Comparison of ENCODE assay signal across 8 cellular contexts in the genomic region with DNA sequence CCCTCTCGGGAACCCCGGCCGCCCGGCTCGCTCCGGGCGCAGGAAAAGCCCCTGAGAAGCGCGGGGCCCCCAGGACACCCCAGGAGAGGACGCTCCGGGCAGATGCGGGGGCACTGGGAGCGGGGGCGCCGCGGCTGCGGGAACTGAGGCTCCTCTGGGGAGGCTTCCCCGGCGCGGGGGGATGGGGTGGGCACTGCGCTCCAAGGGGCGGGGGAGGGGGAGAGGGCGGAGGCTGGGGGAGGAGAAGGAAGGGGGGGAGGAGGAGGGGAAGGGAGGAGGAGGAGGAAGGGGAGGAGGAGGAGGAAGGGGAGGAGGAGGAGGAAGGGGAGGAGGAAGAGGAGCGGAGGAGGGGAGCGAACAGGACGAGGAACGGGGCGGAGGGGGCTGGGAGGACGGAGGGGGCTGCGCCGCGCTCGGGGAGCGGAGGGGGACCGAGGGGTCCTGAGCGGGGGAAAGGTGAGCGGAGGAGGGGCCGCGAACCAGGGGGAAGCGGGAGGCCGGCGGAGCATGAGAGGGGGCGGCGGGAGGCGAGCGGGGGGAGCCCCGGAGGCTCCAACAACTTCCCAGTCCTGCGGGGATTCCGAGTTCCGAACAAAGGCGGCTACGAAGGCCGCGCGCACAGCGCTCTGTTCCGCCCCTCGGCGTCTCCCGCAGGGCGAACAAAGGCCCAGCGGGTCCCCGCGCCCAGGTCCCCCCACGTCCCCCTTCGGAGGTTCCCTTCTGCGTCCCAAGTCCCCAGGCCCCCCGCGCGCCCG. TPM values are rescaled to one million over a fixed set of nuclear protein-coding genes. Genes with fewer than 3 reads are reported as not detected.
DNase-seq lines count a peak whose midpoint lies in the region; ATAC-seq and TF ChIP-seq lines count a peak whose summit lies in the region.

No MANE protein-coding gene starts in this region.

- H3K4me1 Mint-ChIP-seq in natural killer cell (peaks cover 0 to 4% of the 10 kb centered on the region in 2 donors), Calu3 (ENCODE audit: low read depth, unreplicated experiment) (no peaks in the 10 kb centered on the region)

- no peak overlapping the region for H2AFZ ChIP-seq in fibroblast of lung (ENCODE audit: low read length)

- CTCF ChIA-PET in Calu3 (lab: Charles Lee): no interaction called here

- peaks cover 25 to 32% of the 10 kb centered on the region in 2 donors for H3K27me3 Mint-ChIP-seq in natural killer cell (ENCODE audit: low read depth in 2 of 2)
- H3K27me3 Mint-ChIP-seq in Calu3 (ENCODE audit: unreplicated experiment): no peaks in the 10 kb centered on the region

- H3K4me3 Mint-ChIP-seq in natural killer cell: peak overlapping the region; percentile 72
- no peak overlapping the region for H3K4me3 Mint-ChIP-seq in Calu3 (ENCODE audit: low read depth, unreplicated experiment)

- no peaks in the 10 kb centered on the region for H3K9me3 ChIP-seq in NT2/D1 (ENCODE audit: insufficient read depth, low read length)
- no peaks in the 10 kb centered on the region for H3K9me3 ChIP-seq in fibroblast of lung (ENCODE audit: control insufficient read depth, insufficient read depth, low read depth, low read length)

- no peak overlapping the region for H3K27ac Mint-ChIP-seq in natural killer cell
- H3K27ac Mint-ChIP-seq in Calu3 (ENCODE audit: unreplicated experiment): no peak overlapping the region

- peaks cover 44% of the 10 kb centered on the region for H3K27me3 ChIP-seq in NT2/D1 (ENCODE audit: insufficient read depth, insufficient read length)
- no peaks in the 10 kb centered on the region for H3K27me3 ChIP-seq in fibroblast of lung (ENCODE audit: control insufficient read depth, insufficient read depth, low read length)

- H3K79me2 ChIP-seq in fibroblast of lung (ENCODE audit: control insufficient read depth, insufficient read depth, low read length): peaks cover 42% of the 10 kb centered on the region

- no peak for TF ChIP-seq CTCF in fibroblast of lung (conservative IDR thresholded peaks at IDR 0.05 in 1 of 2, IDR thresholded peaks at IDR 0.05 in 1 of 2; ENCODE audit: low read depth in 1 of 2, low read length in 2 of 2)
- no peak for TF ChIP-seq CTCF in natural killer cell (IDR thresholded peaks at IDR 0.05)
- no peak for TF ChIP-seq CTCF in Calu3 (IDR thresholded peaks at IDR 0.05; ENCODE audit: unreplicated experiment)

- peak overlapping the region; percentile 92 for H3K27ac ChIP-seq in fibroblast of lung (ENCODE audit: insufficient read depth, low read length)

- H3K36me3 ChIP-seq in NT2/D1 (ENCODE audit: insufficient read depth, insufficient read length, low read length) (peaks cover 27% of the 10 kb centered on the region), fibroblast of lung (ENCODE audit: control insufficient read depth, insufficient read depth, low read length) (peaks cover 2% of the 10 kb centered on the region)

- peak in 1 of 3 donors; percentile 21 for ATAC-seq in natural killer cell

- BruUV-seq in Calu3 (replicated peaks; lab: Mats Ljungman, UMichigan): no TSS peak

- H3K4me3 ChIP-seq in NT2/D1 (ENCODE audit: insufficient read length, low read depth) (peak overlapping the region; percentile 56), fibroblast of lung (replicated peaks in 1 of 4; ENCODE audit: control extremely low read depth in 1 of 4, insufficient read depth in 1 of 4, low read depth in 3 of 4, low read length in 4 of 4) (peak overlapping the region; percentile 65 to 77 (median 72))

- DNase-seq in AG08396 (ENCODE audit: low spot score) (peak; percentile 57), NT2/D1 (ENCODE audit: low read depth, low spot score) (no peak), fibroblast of lung (ENCODE audit: low read depth in 2 of 2) (peak; percentile 63 to 74), natural killer cell (no peak), Calu3 (no peak), NCI-H446 treated with DMSO at 0.1 percent for 48 hours (lab: John Stamatoyannopoulos, UW) (no peak), NCI-H2171 treated with DMSO at 0.1 percent for 48 hours (lab: John Stamatoyannopoulos, UW) (no peak)
- DNase-seq in stimulated activated CD4-positive, alpha-beta T cell treated with anti-CD3 and anti-CD28 coated beads, Interleukin-1b, Interleukin-23, amount 100 ng/mL, for 48 hours: no peak

- H3K9ac ChIP-seq in NT2/D1 (ENCODE audit: insufficient read length, low read depth) (peak overlapping the region; percentile 76), fibroblast of lung (ENCODE audit: insufficient read depth, low read length) (peak overlapping the region; percentile 94)

- no peaks in the 10 kb centered on the region for H4K20me1 ChIP-seq in fibroblast of lung (ENCODE audit: control insufficient read depth, extremely low read depth, insufficient read depth, low read length)

- H3K36me3 Mint-ChIP-seq in natural killer cell: no peaks in the 10 kb centered on the region
- H3K36me3 Mint-ChIP-seq in Calu3 (ENCODE audit: insufficient read depth, unreplicated experiment): peaks cover 13% of the 10 kb centered on the region

- intact Hi-C loops in natural killer cell (cut with micrococcal nuclease) (no loop called here), Calu3 (cut with micrococcal nuclease; ENCODE audit: unreplicated experiment) (no loop called here)

- peaks cover 4% of the 10 kb centered on the region for H3K4me1 ChIP-seq in NT2/D1 (ENCODE audit: insufficient read depth, insufficient read length)
- peaks cover 21% of the 10 kb centered on the region for H3K4me1 ChIP-seq in fibroblast of lung (ENCODE audit: control insufficient read depth, extremely low read depth, insufficient read depth, low read length)

- H3K9me3 Mint-ChIP-seq in natural killer cell: no peaks in the 10 kb centered on the region
- peaks cover 14% of the 10 kb centered on the region for H3K9me3 Mint-ChIP-seq in Calu3 (ENCODE audit: low read depth, unreplicated experiment)

- H3K4me2 ChIP-seq in fibroblast of lung (ENCODE audit: extremely low read depth, insufficient read depth, low read length): peak overlapping the region; percentile 72

RNA-seq across cellular contexts. Expression of gene PXDN, which starts 0.7 kb away (rescaled TPM):
- 111 and 153 TPM in 2 replicates for total RNA-seq in fibroblast of lung
- polyA plus RNA-seq in fibroblast of lung: 160 and 298 TPM in 2 replicates
- 135 and 343 TPM in 2 replicates for polyA plus RNA-seq in fibroblast of lung (2012)
- 231 and 511 TPM in 2 replicates for polyA minus RNA-seq in fibroblast of lung (ENCODE audit: low replicate concordance)
- total RNA-seq in natural killer cell: 1 to 10 TPM; 2.1 to 3.7 (median 2.5) TPM
- total RNA-seq in Calu3 (2022): not detected in 2 replicates

Comparison
In these comparisons a context has a peak if more than half of its experiments do, and no peak if none do; other contexts are left out.
1. DNase-seq: peak in AG08396 (single experiment) and fibroblast of lung (2 of 2); none in NT2/D1 (single experiment), natural killer cell (single experiment), Calu3 (single experiment), NCI-H446 treated with DMSO at 0.1 percent for 48 hours (single experiment), NCI-H2171 treated with DMSO at 0.1 percent for 48 hours (single experiment) and stimulated activated CD4-positive, alpha-beta T cell treated with anti-CD3 and anti-CD28 coated beads, Interleukin-1b, Interleukin-23, amount 100 ng/mL, for 48 hours (single experiment).
2. RNA of gene PXDN, which starts 0.7 kb away (total RNA-seq): 111 to 153 TPM in fibroblast of lung; 2.1 to 3.7 TPM in natural killer cell and not detected in Calu3; every median in the first group is over 10 times any median in the second.